21 cellular contexts compared by ENCODE assay signal in genomic region chr21:46006547-46007497, GRCh38. TPM values are rescaled to one million over a fixed set of nuclear protein-coding genes. Genes with fewer than 3 reads are reported as not detected.
DNase-seq lines count a peak whose midpoint lies in the region; ATAC-seq, FAIRE-seq and TF ChIP-seq lines count a peak whose summit lies in the region.
"Had no signal": no experiment of that assay in that cellular context is flagged by ENCODE, and none has a peak within 500 bp of the region (broad histone marks: within the 10 kb centered on the region; RNA-seq: fewer than 3 reads in every experiment).

No MANE protein-coding gene starts in this region.

- no peak overlapping the region for H2AFZ ChIP-seq in H1 (ENCODE audit: low read length)

- no peak overlapping the region for H3K56ac ChIP-seq in H1 (replicated peaks; ENCODE audit: insufficient read length, low read depth, low read length)

- no peaks in the 10 kb centered on the region for H3K4me1 Mint-ChIP-seq in CD14-positive monocyte
- H3K4me1 Mint-ChIP-seq: activated naive CD8-positive, alpha-beta T cell treated with anti-CD3 and anti-CD28 coated beads, Interleukin-2, amount 10 ng/mL, durations not matched to agents 7 days and 5 days; brain; stimulated activated naive B cell treated with anti-CD40 and anti-IgM and Interleukin-4, amounts not matched to agents 10 μg/mL and 1 μg/mL and 100 μg/mL, for 72 hours had no signal

- H3K4me3 Mint-ChIP-seq in CD14-positive monocyte = no peak overlapping the region
- H3K4me3 Mint-ChIP-seq: activated naive CD8-positive, alpha-beta T cell treated with anti-CD3 and anti-CD28 coated beads, Interleukin-2, amount 10 ng/mL, durations not matched to agents 7 days and 5 days; activated T-cell treated with anti-CD3 and anti-CD28 coated beads, Interleukin-2, amount 50 U/mL, for 4 hours; brain; stimulated activated naive B cell treated with anti-CD40 and anti-IgM and Interleukin-4, amounts not matched to agents 10 μg/mL and 1 μg/mL and 100 μg/mL, for 72 hours had no signal

- H2BK15ac ChIP-seq in H1 (ENCODE audit: low read length) = no peak overlapping the region

- peak overlapping the region; percentile 68; the same call in 1 of the 2 replicates for H4K8ac ChIP-seq in H1 (ENCODE audit: extremely low read depth, insufficient read depth, low read length)

- FAIRE-seq in H1 (lab: Jason Lieb, UNC) = no peak
- FAIRE-seq: K562 had no signal

- intact Hi-C loops in CD14-positive monocyte (cut with micrococcal nuclease) = no loop called here
- intact Hi-C loops in psoas muscle (cut with DNase I) = no loop called here

- no peak overlapping the region for H3K4ac ChIP-seq in H1 (replicated peaks; ENCODE audit: insufficient read length, low read depth, low read length)

- no peaks in the 10 kb centered on the region for H3K27me3 ChIP-seq in H7 (ENCODE audit: control insufficient read depth, insufficient read depth, low read length)
- no peaks in the 10 kb centered on the region for H3K27me3 ChIP-seq in H1 (replicated peaks in 1 of 4; ENCODE audit: control insufficient read depth in 3 of 4, extremely low read depth in 1 of 4, insufficient read depth in 3 of 4, low read length in 3 of 4)
- H3K27me3 ChIP-seq in psoas muscle (ENCODE audit: insufficient read depth in 3 of 3, low read length in 2 of 3) = no peaks in the 10 kb centered on the region
- H3K27me3 ChIP-seq: gastroesophageal sphincter, transverse colon had no signal

- H3K18ac ChIP-seq in H1 (ENCODE audit: extremely low read depth, low read length) = no peak overlapping the region

- TF ChIP-seq CTCF in CD14-positive monocyte (IDR thresholded peaks at IDR 0.05) = no peak
- no peak for TF ChIP-seq CTCF in H1 (IDR thresholded peaks at IDR 0.05; ENCODE audit: control extremely low read depth in 1 of 3, insufficient read depth in 1 of 3, low read depth in 1 of 3, low read length in 3 of 3)
- TF ChIP-seq CTCF in omental fat pad (IDR thresholded peaks at IDR 0.05) = no peak
- TF ChIP-seq CTCF in psoas muscle (IDR thresholded peaks at IDR 0.05) = no peak

- CTCF ChIA-PET in H1 (lab: Charles Lee; ENCODE audit: partially characterized antibody) = no interaction called here

- H3K4me2 ChIP-seq in H1 (ENCODE audit: insufficient read depth in 1 of 2, low read depth in 2 of 2, low read length in 2 of 2) = no peak overlapping the region

- DNase-seq in CD14-positive monocyte (ENCODE audit: low spot score) = peak; percentile 34
- peak; percentile 63 for DNase-seq in H7
- peak in 1 of 2 experiments; percentile 38 for DNase-seq in H1 (ENCODE audit: low read depth in 1 of 2, low spot score in 2 of 2)
- peak; percentile 20 for DNase-seq in omental fat pad (ENCODE audit: low spot score)
- no peak for DNase-seq in psoas muscle
- no peak for DNase-seq in NCI-H1436 (lab: John Stamatoyannopoulos, UW)
- DNase-seq in GOT3 (lab: John Stamatoyannopoulos, UW) = no peak
- DNase-seq: activated CD4-positive, alpha-beta T cell treated with anti-CD3 and anti-CD28 coated beads, Interleukin-2, amount 50 U/mL, for 48 hours; activated naive CD8-positive, alpha-beta T cell treated with anti-CD3 and anti-CD28 coated beads, Interleukin-2, amount 10 ng/mL, durations not matched to agents 7 days and 5 days; DMS79; kidney glomerular epithelial cell; MV-4-11; stimulated activated naive B cell treated with anti-CD40 and anti-IgM and Interleukin-4, amounts not matched to agents 10 μg/mL and 1 μg/mL and 100 μg/mL, for 72 hours had no signal

- H3K27me3 Mint-ChIP-seq in CD14-positive monocyte (ENCODE audit: low read depth in 3 of 3) = peaks cover 0 to under 1% (median 0%) of the 10 kb centered on the region in 3 donors
- H3K27me3 Mint-ChIP-seq: activated naive CD8-positive, alpha-beta T cell treated with anti-CD3 and anti-CD28 coated beads, Interleukin-2, amount 10 ng/mL, durations not matched to agents 7 days and 5 days; brain; stimulated activated naive B cell treated with anti-CD40 and anti-IgM and Interleukin-4, amounts not matched to agents 10 μg/mL and 1 μg/mL and 100 μg/mL, for 72 hours had no signal

- no peaks in the 10 kb centered on the region for H3K79me2 ChIP-seq in H1 (ENCODE audit: control insufficient read depth in 1 of 2, insufficient read depth in 2 of 2, low read length in 2 of 2)

- TF ChIP-seq POLR2A in H1 (IDR thresholded peaks at IDR 0.05; ENCODE audit: control extremely low read depth in 1 of 2, low read depth in 2 of 2, low read length in 2 of 2) = no peak

- H3K23ac ChIP-seq in H1 (ENCODE audit: insufficient read length) = no peak overlapping the region

- H3K36me3 Mint-ChIP-seq in CD14-positive monocyte = no peaks in the 10 kb centered on the region
- H3K36me3 Mint-ChIP-seq: activated naive CD8-positive, alpha-beta T cell treated with anti-CD3 and anti-CD28 coated beads, Interleukin-2, amount 10 ng/mL, durations not matched to agents 7 days and 5 days had no signal

- no peak overlapping the region for H3K27ac Mint-ChIP-seq in CD14-positive monocyte
- H3K27ac Mint-ChIP-seq: activated naive CD8-positive, alpha-beta T cell treated with anti-CD3 and anti-CD28 coated beads, Interleukin-2, amount 10 ng/mL, durations not matched to agents 7 days and 5 days; brain; stimulated activated naive B cell treated with anti-CD40 and anti-IgM and Interleukin-4, amounts not matched to agents 10 μg/mL and 1 μg/mL and 100 μg/mL, for 72 hours had no signal

- 95% methylated on average over 40 of the region's 40 CpGs; no CpG with 5 or more reads in 1 of the 2 experiments for WGBS in H1 (ENCODE audit: extremely low coverage in 1 of 2, insufficient coverage in 1 of 2, insufficient read length in 1 of 2, insufficient replicate concordance in 2 of 2, low coverage in 1 of 2, low lambda C conversion rate in 2 of 2, missing lambda C conversion rate in 1 of 2), 2 experiments
- WGBS in psoas muscle, 3 donors = 91 to 94% (median 91%) methylated on average over 31 to 40 of the region's 40 CpGs

- H3K79me1 ChIP-seq in H1 (ENCODE audit: low read depth, low read length) = no peaks in the 10 kb centered on the region

- H2BK20ac ChIP-seq in H1 (ENCODE audit: low read length) = no peak overlapping the region

- H2AK5ac ChIP-seq in H1 (ENCODE audit: low read depth, low read length) = no peak overlapping the region

- ATAC-seq in omental fat pad (ENCODE audit: low FRiP score) (no peak), psoas muscle (no peak), GM18909 (IDR thresholded peaks at IDR 0.05; ENCODE audit: poor library complexity, unreplicated experiment) (no peak)
- ATAC-seq: activated T-cell treated with anti-CD3 and anti-CD28 coated beads, Interleukin-2, amount 50 U/mL, for 4 hours; gastroesophageal sphincter; K562; sciatic nerve; stimulated activated naive B cell treated with anti-CD40 and anti-IgM and Interleukin-4, amounts not matched to agents 10 μg/mL and 1 μg/mL and 100 μg/mL, for 72 hours had no signal

- H3K9ac ChIP-seq in H1 (replicated peaks in 1 of 4; ENCODE audit: extremely low read depth in 1 of 4, low read depth in 3 of 4, low read length in 3 of 4) = no peak overlapping the region; a peak in 1 of 7 replicates

- TF ChIP-seq RAD21 in H1 (IDR thresholded peaks at IDR 0.05 in 1 of 2, conservative IDR thresholded peaks at IDR 0.05 in 1 of 2; ENCODE audit: low read depth in 2 of 2, low read length in 2 of 2) = no peak

- H3K9me3 ChIP-seq in H1 (ENCODE audit: insufficient read depth in 2 of 2, low read depth in 1 of 2, low read length in 1 of 2) = no peaks in the 10 kb centered on the region
- H3K9me3 ChIP-seq in psoas muscle = no peaks in the 10 kb centered on the region
- H3K9me3 ChIP-seq: gastroesophageal sphincter, transverse colon had no signal

- H3K4me1 ChIP-seq in H1 (replicated peaks in 1 of 4; ENCODE audit: control insufficient read depth in 3 of 4, insufficient read depth in 4 of 4, low read length in 3 of 4) (no peaks in the 10 kb centered on the region), psoas muscle (no peaks in the 10 kb centered on the region)
- H3K4me1 ChIP-seq: transverse colon had no signal

- H4K91ac ChIP-seq in H1 (replicated peaks; ENCODE audit: insufficient read length, low read length) = no peak overlapping the region

- H3K27ac ChIP-seq in H1 (ENCODE audit: low read depth, low read length) = no peak overlapping the region
- no peak overlapping the region for H3K27ac ChIP-seq in psoas muscle
- H3K27ac ChIP-seq: transverse colon, VCaP had no signal

- peaks cover 37 to 65% (median 42%) of the 10 kb centered on the region in 7 donors for H3K9me3 Mint-ChIP-seq in CD14-positive monocyte
- H3K9me3 Mint-ChIP-seq: activated T-cell treated with anti-CD3 and anti-CD28 coated beads, Interleukin-2, amount 50 U/mL, for 4 hours had no signal

- POLR2A ChIA-PET in H1 (lab: Charles Lee; ENCODE audit: partially characterized antibody) = no interaction called here

- no peaks in the 10 kb centered on the region for H3K23me2 ChIP-seq in H1 (ENCODE audit: low read depth, low read length)

- H3K14ac ChIP-seq in H1 (ENCODE audit: insufficient read length) = no peak overlapping the region

- H3K4me3 ChIP-seq in H7 (ENCODE audit: insufficient read depth, low read depth, low read length) (no peak overlapping the region), H1 (ENCODE audit: extremely low read depth in 1 of 4, insufficient read depth in 2 of 4, low read depth in 3 of 4, low read length in 4 of 4) (no peak overlapping the region), psoas muscle (no peak overlapping the region)
- H3K4me3 ChIP-seq: gastroesophageal sphincter, K562, transverse colon had no signal

- no peak overlapping the region for H4K5ac ChIP-seq in H1 (ENCODE audit: insufficient read length, low read depth, low read length)

- TF ChIP-seq EP300 in H1 (IDR thresholded peaks at IDR 0.05; ENCODE audit: borderline replicate concordance in 1 of 2, low read depth in 2 of 2, low read length in 2 of 2) = no peak

- no peaks in the 10 kb centered on the region for H4K20me1 ChIP-seq in H1 (replicated peaks in 1 of 2; ENCODE audit: control insufficient read depth in 1 of 2, insufficient read depth in 2 of 2, low read length in 2 of 2)

- H2BK5ac ChIP-seq in H1 (ENCODE audit: low read depth, low read length) = no peak overlapping the region

- no peaks in the 10 kb centered on the region for H3K36me3 ChIP-seq in H7 (replicated peaks; ENCODE audit: control insufficient read depth, insufficient read depth, low read length)
- peaks cover 0 to 22% (median 8%) of the 10 kb centered on the region in 4 experiments; a peak in 5 of 8 replicates for H3K36me3 ChIP-seq in H1 (ENCODE audit: control insufficient read depth in 2 of 4, insufficient read depth in 4 of 4, low read length in 3 of 4)
- H3K36me3 ChIP-seq in psoas muscle (ENCODE audit: insufficient read depth in 1 of 2, low read depth in 1 of 2) = peaks cover 0 to 20% of the 10 kb centered on the region in 2 donors
- H3K36me3 ChIP-seq: transverse colon had no signal

- no peak overlapping the region for H2BK12ac ChIP-seq in H1 (ENCODE audit: low read depth, low read length)

- no peak overlapping the region for H2BK120ac ChIP-seq in H1 (replicated peaks; ENCODE audit: low read depth, low read length)

RNA-seq across cellular contexts. Expression of gene COL6A1, which starts 25.3 kb away (rescaled TPM):
- polyA plus RNA-seq in CD14-positive monocyte (under 1 TPM; 0.08 to 0.10 TPM), H1 (2011; rRNA removed) (115 and 212 TPM in 2 replicates), psoas muscle (10 to 100 TPM; 29.4 to 32.1 (median 30.4) TPM)
- total RNA-seq in H7 (2014; rRNA removed; shearing (Covaris generic)) = 243 and 283 TPM in 2 replicates
- total RNA-seq in H1 (2021; fragmentation: NEBNext Ultra II Directional; extraction: Animal tissue kit (Norgen Biotek cat#: 25700)) = 100 and 104 TPM in 2 replicates
- polyA plus RNA-seq in H1 (2011; cell fraction: cytosol; rRNA removed) = 118 TPM
- polyA plus RNA-seq in H1 (2011; cell fraction: nucleus; rRNA removed) = 658 TPM
- polyA plus RNA-seq in H1 (2012, experiment 1 of 2) = 110 to 163 TPM (median 152 TPM) in 4 replicates
- polyA plus RNA-seq in H1 (2012, experiment 2 of 2) = 98.6 TPM
- polyA plus RNA-seq in H1 (2013, experiment 1 of 2) = 176 TPM
- 154 TPM for polyA plus RNA-seq in H1 (2013, experiment 2 of 2)
- 32.7 and 35.2 TPM in 2 replicates for polyA minus RNA-seq in H1 (2011; rRNA and poly(A)+ RNA removed)
- 53.2 TPM for polyA minus RNA-seq in H1 (2011; cell fraction: cytosol; rRNA and poly(A)+ RNA removed)
- 70.5 TPM for polyA minus RNA-seq in H1 (2011; cell fraction: nucleus; rRNA and poly(A)+ RNA removed)
- total RNA-seq in omental fat pad (1,000 to 10,000 TPM in 1 of 4 donors, 100 to 1,000 TPM in 3; 410 to 1,024 (median 521) TPM), psoas muscle (10 to 100 TPM; 36.1 to 83.0 (median 61.9) TPM)

Comparison
In these comparisons a context has a peak if more than half of its experiments do, and no peak if none do; other contexts are left out.
1. DNase-seq: peak in CD14-positive monocyte (single experiment), H7 (single experiment) and omental fat pad (single experiment); none in psoas muscle (0 of 2), NCI-H1436 (single experiment) and GOT3 (single experiment).